Comparison of ENCODE assay signal across 1 cellular context in genomic region chr1:224339422-224340033, GRCh38.
TF ChIP-seq lines count a peak whose summit lies in the region.

No MANE protein-coding gene starts in this region.

TF ChIP-seq in GM12878, 131 proteins besides CTCF, POLR2A, EP300 and RAD21 (continued from another document):
- TF ChIP-seq ZNF687 (IDR thresholded peaks at IDR 0.05) = 0 out of 2 replicates have a peak, but pooled peaks have one; percentile 26
- no peak for TF ChIP-seq HDGF (IDR thresholded peaks at IDR 0.05)
- TF ChIP-seq ELK1 (IDR thresholded peaks at IDR 0.05; ENCODE audit: low read depth, low read length) = no peak
